ENCODE assay signal across 8 cellular contexts in genomic region chr16:28292731-28293588, GRCh38. TPM values are rescaled to one million over a fixed set of nuclear protein-coding genes. Genes with fewer than 3 reads are reported as not detected.
DNase-seq lines count a peak whose midpoint lies in the region; ATAC-seq and TF ChIP-seq lines count a peak whose summit lies in the region.

No MANE protein-coding gene starts in this region.

- TF ChIP-seq POLR2A in right lobe of liver (IDR thresholded peaks at IDR 0.05) (no peak), tibial nerve (IDR thresholded peaks at IDR 0.05) (no peak)

- no peak for TF ChIP-seq RAD21 in SK-N-SH (IDR thresholded peaks at IDR 0.05; ENCODE audit: low read length)

- H3K36me3 ChIP-seq in SK-N-SH (replicated peaks in 1 of 2; ENCODE audit: control insufficient read depth in 1 of 2, insufficient read depth in 2 of 2, low read length in 1 of 2) (no peaks in the 10 kb centered on the region), right lobe of liver (no peaks in the 10 kb centered on the region), tibial nerve (no peaks in the 10 kb centered on the region)

- peak overlapping the region; percentile 88 for H3K4me2 ChIP-seq in SK-N-SH

- no peaks in the 10 kb centered on the region for H3K9me2 ChIP-seq in SK-N-SH

- DNase-seq in SK-N-SH (peak; percentile 74), NCI-H2107 (lab: John Stamatoyannopoulos, UW) (peak; percentile 42), astrocyte of the hippocampus (ENCODE audit: low read depth, low spot score) (peak; percentile 36), right lobe of liver (no peak), tibial nerve (ENCODE audit: low spot score in 2 of 2) (no peak), occipital lobe (lab: John Stamatoyannopoulos, UW) (no peak)

- no peaks in the 10 kb centered on the region for H3K9me3 ChIP-seq in SK-N-SH
- no peaks in the 10 kb centered on the region for H3K9me3 ChIP-seq in right lobe of liver
- no peaks in the 10 kb centered on the region for H3K9me3 ChIP-seq in tibial nerve

- ATAC-seq in SK-N-SH treated with all-trans-retinoic acid at 6 μM for 48 hours: no peak
- no peak for ATAC-seq in right lobe of liver
- no peak for ATAC-seq in HG03457 (IDR thresholded peaks at IDR 0.05; ENCODE audit: unreplicated experiment)

- H3K9ac ChIP-seq in SK-N-SH: peak overlapping the region; percentile 42; the same call in 1 of the 2 replicates

- CTCF ChIA-PET in SK-N-SH (lab: Yijun Ruan, JAX): interaction anchor here (1.1 to 10.5 kb wide), 7 partner anchors 9 to 34 kb away, joined by 3 to 82 read pairs (median 5); no protein-coding TSS in a partner anchor

- TF ChIP-seq CTCF in SK-N-SH (IDR thresholded peaks at IDR 0.05): no peak
- TF ChIP-seq CTCF in right lobe of liver (IDR thresholded peaks at IDR 0.05): no peak
- TF ChIP-seq CTCF in tibial nerve (IDR thresholded peaks at IDR 0.05): no peak

- no peaks in the 10 kb centered on the region for H3K79me2 ChIP-seq in SK-N-SH (ENCODE audit: insufficient read depth)

- peak overlapping the region; percentile 63 to 70 for H3K4me3 ChIP-seq in SK-N-SH (ENCODE audit: low read depth in 2 of 2, low read length in 1 of 2)
- peak overlapping the region; percentile 32 to 50 (median 46) for H3K4me3 ChIP-seq in right lobe of liver
- peak overlapping the region; percentile 36 to 76 (median 57) for H3K4me3 ChIP-seq in tibial nerve

- intact Hi-C loops in right lobe of liver (cut with DNase I): no loop called here

- 5% methylated on average over 4 of the region's 60 CpGs for WGBS in SK-N-SH (ENCODE audit: low lambda C conversion rate)
- 3% methylated on average over 13 of the region's 60 CpGs for WGBS in right lobe of liver (ENCODE audit: insufficient coverage, low coverage, low lambda C conversion rate, missing lambda C conversion rate)
- WGBS in tibial nerve, 2 donors: 0 to 2% methylated on average over 15 to 26 of the region's 60 CpGs

- H3K27me3 ChIP-seq in SK-N-SH (ENCODE audit: insufficient read depth) (0 out of 2 replicates have a peak, but pooled peaks cover 10% of the 10 kb centered on the region), right lobe of liver (no peaks in the 10 kb centered on the region), tibial nerve (peaks cover 0 to 13% of the 10 kb centered on the region in 2 donors)

- peaks cover 4% of the 10 kb centered on the region for H3F3A ChIP-seq in SK-N-SH (replicated peaks; ENCODE audit: insufficient read depth)

- peak overlapping the region; percentile 83; the same call in 1 of the 2 replicates for H2AFZ ChIP-seq in SK-N-SH (ENCODE audit: low read depth)

- peak overlapping the region in 1 of 2 experiments; percentile 81; a peak in 2 of 4 replicates for H3K27ac ChIP-seq in SK-N-SH (ENCODE audit: low read depth in 2 of 2, low read length in 1 of 2)
- no peak overlapping the region for H3K27ac ChIP-seq in right lobe of liver
- peak overlapping the region in 1 of 4 donors; percentile 52 for H3K27ac ChIP-seq in tibial nerve

- peaks cover 3 to 17% of the 10 kb centered on the region in 2 experiments; a peak in 1 of 4 replicates for H3K4me1 ChIP-seq in SK-N-SH (ENCODE audit: control insufficient read depth in 1 of 2, insufficient read depth in 2 of 2, low read depth in 1 of 2, low read length in 1 of 2)
- peaks cover 0 to 4% (median 0%) of the 10 kb centered on the region in 4 donors for H3K4me1 ChIP-seq in right lobe of liver
- H3K4me1 ChIP-seq in tibial nerve: peaks cover 0 to 18% (median 11%) of the 10 kb centered on the region in 4 donors

- TF ChIP-seq EP300 in SK-N-SH (IDR thresholded peaks at IDR 0.05; ENCODE audit: borderline replicate concordance in 1 of 2, low read depth in 1 of 2, low read length in 1 of 2) (no peak), tibial nerve (IDR thresholded peaks at IDR 0.05) (no peak)

- H4K20me1 ChIP-seq in SK-N-SH (ENCODE audit: insufficient read depth): no peaks in the 10 kb centered on the region

- POLR2A ChIA-PET in SK-N-SH (lab: Yijun Ruan, JAX): interaction anchor here (0.6 to 2.0 kb wide), 3 partner anchors 9 to 15 kb away, joined by 3 to 9 read pairs (median 6); no protein-coding TSS in a partner anchor

TF ChIP-seq in SK-N-SH, 30 proteins besides CTCF, POLR2A, EP300 and RAD21:
- peak; percentile 54 for TF ChIP-seq CHD2 (IDR thresholded peaks at IDR 0.05; ENCODE audit: low read length, partially characterized antibody)
- no peak for TF ChIP-seq SMC3 (IDR thresholded peaks at IDR 0.05; ENCODE audit: low read depth, low read length)

TF ChIP-seq in SK-N-SH treated with all-trans-retinoic acid at 6 μM for 48 hours, 23 proteins besides CTCF, POLR2A, EP300 and RAD21:
- TF ChIP-seq ESRRG (CRISPR knock-in tag; IDR thresholded peaks at IDR 0.05) (no peak), ZFP3 (CRISPR knock-in tag; IDR thresholded peaks at IDR 0.05) (no peak)

RNA-seq across cellular contexts. Expression of gene SBK1, which starts 0.6 kb away (rescaled TPM):
- 0.36 and 0.55 TPM in 2 replicates for polyA plus RNA-seq in SK-N-SH (2012; rRNA removed)
- polyA plus RNA-seq in SK-N-SH (2012; cell fraction: cytosol; rRNA removed): 0.35 and 0.68 TPM in 2 replicates
- polyA plus RNA-seq in SK-N-SH (2012; cell fraction: nucleus; rRNA removed): 0.76 and 1.4 TPM in 2 replicates
- under 1 TPM; 0.04 to 0.12 (median 0.07) TPM for total RNA-seq in right lobe of liver
- under 1 TPM in 2 of 4 donors, not detected in 2; 0.22 to 0.30 TPM for total RNA-seq in tibial nerve
- 19.5 TPM for total RNA-seq in occipital lobe

Comparison
In these comparisons a context has a peak if more than half of its experiments do, and no peak if none do; other contexts are left out.
1. DNase-seq: peak in SK-N-SH (single experiment), NCI-H2107 (single experiment) and astrocyte of the hippocampus (single experiment); none in right lobe of liver (0 of 3), tibial nerve (0 of 2) and occipital lobe (single experiment).
2. RNA of gene SBK1, which starts 0.6 kb away (total RNA-seq): 19.5 TPM in occipital lobe (single experiment); 0.22 to 0.30 TPM in tibial nerve and 0.04 to 0.12 TPM in right lobe of liver; every median in the first group is over 10 times any median in the second.
3. Peak in every context shown above with its lines, with median percentiles within 50 percentile points of each other: H3K4me3 ChIP-seq.